20 cellular contexts compared by ENCODE assay signal in the genomic region with DNA sequence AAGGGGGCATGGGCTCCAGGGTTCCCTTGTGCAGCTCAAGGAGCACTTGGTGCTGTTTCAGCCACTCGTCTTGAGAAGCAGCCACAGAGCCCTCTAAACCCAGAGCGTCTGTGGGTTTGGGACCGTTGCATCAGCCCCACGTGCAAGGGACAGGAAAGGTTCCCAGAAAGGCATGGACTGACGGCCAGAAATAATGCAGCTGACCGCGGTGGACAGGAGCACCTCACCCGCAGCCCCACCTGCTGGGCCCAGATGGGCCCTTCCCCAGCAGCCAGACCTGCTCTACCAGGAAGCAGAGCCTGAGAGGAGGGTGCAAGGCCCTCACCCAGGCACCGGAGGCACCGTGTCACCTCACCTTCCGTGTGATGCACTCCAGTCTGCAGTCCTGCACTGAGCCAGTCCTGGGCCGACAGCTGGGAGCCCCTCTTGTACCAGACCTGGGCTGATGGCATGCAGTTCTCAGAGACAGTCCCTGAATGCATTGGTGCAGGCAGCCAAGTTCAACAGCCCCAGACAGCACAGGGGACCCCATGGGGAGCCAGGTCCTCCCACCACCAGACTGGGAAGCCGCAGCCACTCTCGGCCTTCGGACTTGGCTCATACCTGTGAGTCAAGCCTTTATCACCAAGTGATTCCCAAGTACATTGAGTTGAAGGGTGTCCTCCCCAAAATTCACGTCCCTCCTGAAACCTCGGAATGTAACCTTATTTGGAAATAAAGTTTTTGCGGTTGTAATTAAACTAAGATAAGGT. TPM values are rescaled to one million over a fixed set of nuclear protein-coding genes. Genes with fewer than 3 reads are reported as not detected.
DNase-seq lines count a peak whose midpoint lies in the region; ATAC-seq and TF ChIP-seq lines count a peak whose summit lies in the region.
"Had no signal": no experiment of that assay in that cellular context is flagged by ENCODE, and none has a peak within 500 bp of the region (broad histone marks: within the 10 kb centered on the region; RNA-seq: fewer than 3 reads in every experiment).

No MANE protein-coding gene starts in this region.

- H3F3A ChIP-seq in GM23338 (replicated peaks; ENCODE audit: low read depth): no peaks in the 10 kb centered on the region

- peak overlapping the region in 1 of 10 experiments; percentile 26; a peak in 1 of 20 replicates for H3K4me3 ChIP-seq in BLaER1 treated with 17β-estradiol and CSF1 and Interleukin-3, amounts not matched to agents 10 nM and 100 nM
- no peak overlapping the region for H3K4me3 ChIP-seq in GM23338
- no peak overlapping the region for H3K4me3 ChIP-seq in colonic mucosa
- H3K4me3 ChIP-seq in osteoblast (ENCODE audit: insufficient read depth, low read length): no peak overlapping the region
- no peak overlapping the region for H3K4me3 ChIP-seq in SJCRH30
- H3K4me3 ChIP-seq: PC-9, smooth muscle cell had no signal

- H3K36me3 ChIP-seq in BLaER1 treated with 17β-estradiol and CSF1 and Interleukin-3, amounts not matched to agents 10 nM and 100 nM: no peaks in the 10 kb centered on the region
- H3K36me3 ChIP-seq in GM23338 (ENCODE audit: insufficient read depth) (no peaks in the 10 kb centered on the region), colonic mucosa (no peaks in the 10 kb centered on the region), osteoblast (ENCODE audit: insufficient read depth, low read length) (no peaks in the 10 kb centered on the region), SJCRH30 (no peaks in the 10 kb centered on the region)

- no peaks in the 10 kb centered on the region for H3K27me3 ChIP-seq in BLaER1 treated with 17β-estradiol and CSF1 and Interleukin-3, amounts not matched to agents 10 nM and 100 nM
- H3K27me3 ChIP-seq in GM23338 (ENCODE audit: insufficient read depth) (no peaks in the 10 kb centered on the region), colonic mucosa (no peaks in the 10 kb centered on the region), osteoblast (ENCODE audit: insufficient read depth, low read length) (no peaks in the 10 kb centered on the region), SJCRH30 (no peaks in the 10 kb centered on the region; the same call in 1 of the 2 replicates)

- H3K4me1 ChIP-seq in BLaER1 treated with 17β-estradiol and CSF1 and Interleukin-3, amounts not matched to agents 10 nM and 100 nM: peaks cover 15 to 64% (median 54%) of the 10 kb centered on the region in 10 experiments
- H3K4me1 ChIP-seq in GM23338 (ENCODE audit: insufficient read depth) (no peaks in the 10 kb centered on the region; the same call in 1 of the 2 replicates), colonic mucosa (no peaks in the 10 kb centered on the region), osteoblast (ENCODE audit: insufficient read depth, low read length) (no peaks in the 10 kb centered on the region), SJCRH30 (peaks cover 9% of the 10 kb centered on the region)

- peaks cover 0 to 9% (median under 1%) of the 10 kb centered on the region in 11 experiments; a peak in 9 of 22 replicates for H3K9me3 ChIP-seq in BLaER1 treated with 17β-estradiol and CSF1 and Interleukin-3, amounts not matched to agents 10 nM and 100 nM (replicated peaks in 1 of 11)
- no peaks in the 10 kb centered on the region for H3K9me3 ChIP-seq in colonic mucosa
- no peaks in the 10 kb centered on the region for H3K9me3 ChIP-seq in osteoblast (ENCODE audit: low read depth, low read length)
- H3K9me3 ChIP-seq in SJCRH30 (replicated peaks): no peaks in the 10 kb centered on the region

- H2AFZ ChIP-seq in GM23338 (no peak overlapping the region), osteoblast (ENCODE audit: low read length) (no peak overlapping the region)
- H2AFZ ChIP-seq: PC-9 had no signal

- H3K4me2 ChIP-seq in BLaER1 treated with 17β-estradiol and CSF1 and Interleukin-3, amounts not matched to agents 10 nM and 100 nM: peak overlapping the region; percentile 72 to 94 (median 84)
- H3K4me2 ChIP-seq in GM23338: no peak overlapping the region
- no peak overlapping the region for H3K4me2 ChIP-seq in osteoblast (ENCODE audit: insufficient read depth, low read length)
- H3K4me2 ChIP-seq: PC-9, smooth muscle cell had no signal

- intact Hi-C loops in colonic mucosa (cut with DNase I): no loop called here

- H3K27ac ChIP-seq in BLaER1 treated with 17β-estradiol and CSF1 and Interleukin-3, amounts not matched to agents 10 nM and 100 nM: peak overlapping the region in 8 of 11 experiments; percentile 16 to 85 (median 60); a peak in 14 of 22 replicates
- no peak overlapping the region for H3K27ac ChIP-seq in GM23338 (ENCODE audit: low read depth)
- H3K27ac ChIP-seq in colonic mucosa: peak overlapping the region; percentile 16
- no peak overlapping the region for H3K27ac ChIP-seq in osteoblast (ENCODE audit: low read depth, low read length)
- H3K27ac ChIP-seq in SJCRH30: no peak overlapping the region
- H3K27ac ChIP-seq: PC-9, VCaP had no signal

- TF ChIP-seq CTCF in GM23338 (conservative IDR thresholded peaks at IDR 0.05; ENCODE audit: low read depth in 2 of 2) (no peak; a peak in 1 of 4 replicates), colonic mucosa (IDR thresholded peaks at IDR 0.05) (no peak), osteoblast (IDR thresholded peaks at IDR 0.05; ENCODE audit: extremely low read depth, low read depth, low read length) (no peak)

- peaks cover 28% of the 10 kb centered on the region for H3K4me1 Mint-ChIP-seq in GM23338

- peak overlapping the region in 5 of 11 experiments; percentile 7 to 75 (median 67); a peak in 7 of 22 replicates for H3K9ac ChIP-seq in BLaER1 treated with 17β-estradiol and CSF1 and Interleukin-3, amounts not matched to agents 10 nM and 100 nM
- H3K9ac ChIP-seq in colonic mucosa (ENCODE audit: low read depth in 2 of 2, low read length in 2 of 2): peak overlapping the region in 1 of 2 donors; percentile 28

- no peaks in the 10 kb centered on the region for H3K79me2 ChIP-seq in GM23338 (replicated peaks; ENCODE audit: insufficient read depth)
- no peaks in the 10 kb centered on the region for H3K79me2 ChIP-seq in osteoblast (ENCODE audit: insufficient read depth, low read length)

- H3K36me3 Mint-ChIP-seq in GM23338 (ENCODE audit: low read depth): no peaks in the 10 kb centered on the region
- no peaks in the 10 kb centered on the region for H3K36me3 Mint-ChIP-seq in activated naive CD4-positive, alpha-beta T cell treated with anti-CD3 and anti-CD28 coated beads, Interleukin-2, amount 50 U/mL, for 72 hours
- H3K36me3 Mint-ChIP-seq: IgD-negative memory B cell had no signal

- no peak overlapping the region for H3K4me3 Mint-ChIP-seq in GM23338

- H3K9me2 ChIP-seq in GM23338 (ENCODE audit: insufficient read depth): no peaks in the 10 kb centered on the region

- peak; percentile 14; the same call in 2 of the 3 replicates for ATAC-seq in GM23338
- ATAC-seq in GM21717 (IDR thresholded peaks at IDR 0.05; ENCODE audit: unreplicated experiment): no peak
- ATAC-seq in activated naive CD4-positive, alpha-beta T cell treated with anti-CD3 and anti-CD28 coated beads, Interleukin-2, amount 50 U/mL, for 72 hours: no peak
- ATAC-seq: SK-N-SH treated with all-trans-retinoic acid at 6 μM for 48 hours had no signal

- no peak overlapping the region for H3K27ac Mint-ChIP-seq in GM23338
- no peak overlapping the region for H3K27ac Mint-ChIP-seq in activated naive CD4-positive, alpha-beta T cell treated with anti-CD3 and anti-CD28 coated beads, Interleukin-2, amount 50 U/mL, for 72 hours
- H3K27ac Mint-ChIP-seq: IgD-negative memory B cell had no signal

- peaks cover 2% of the 10 kb centered on the region; the same call in 1 of the 3 replicates for H3K9me3 Mint-ChIP-seq in GM23338
- H3K9me3 Mint-ChIP-seq in activated naive CD4-positive, alpha-beta T cell treated with anti-CD3 and anti-CD28 coated beads, Interleukin-2, amount 50 U/mL, for 72 hours: no peaks in the 10 kb centered on the region
- H3K9me3 Mint-ChIP-seq: IgD-negative memory B cell had no signal

- DNase-seq in GM23338 (ENCODE audit: low spot score): no peak
- peak; percentile 59 for DNase-seq in colonic mucosa
- peak; percentile 14 for DNase-seq in osteoblast (ENCODE audit: insufficient read length, low spot score, missing footprints)
- no peak for DNase-seq in activated naive CD4-positive, alpha-beta T cell treated with anti-CD3 and anti-CD28 coated beads, Interleukin-2, amount 50 U/mL, for 72 hours (ENCODE audit: low spot score in 2 of 2)
- DNase-seq in NCI-H1436 (lab: John Stamatoyannopoulos, UW): no peak
- DNase-seq in SJCRH30: no peak
- DNase-seq: activated naive CD4-positive, alpha-beta T cell treated with anti-CD3 and anti-CD28 coated beads, Interleukin-2, amount 50 U/mL, for 16 hours; foreskin fibroblast; mesendoderm; NCI-H1417; occipital lobe; substantia nigra had no signal

- no peaks in the 10 kb centered on the region; a peak in 1 of 22 replicates for H4K20me1 ChIP-seq in BLaER1 treated with 17β-estradiol and CSF1 and Interleukin-3, amounts not matched to agents 10 nM and 100 nM
- H4K20me1 ChIP-seq in GM23338 (replicated peaks; ENCODE audit: insufficient read depth) (no peaks in the 10 kb centered on the region), osteoblast (ENCODE audit: insufficient read depth, low read length) (no peaks in the 10 kb centered on the region)

- peaks cover 4% of the 10 kb centered on the region for H3K27me3 Mint-ChIP-seq in GM23338 (ENCODE audit: insufficient read depth, low read depth, poor library complexity)

RNA-seq across cellular contexts. Expression of a gene that starts 4.8 kb away (rescaled TPM):
- 1.2 TPM in 1 of 2 replicates, not detected in the other for total RNA-seq in GM23338 (2014; rRNA removed; shearing (Covaris generic))
- polyA plus RNA-seq in GM23338 (2016; fragmentation: Nextera tagmentation; extraction: Ambion mirVana): 3.1 and 3.3 TPM in 2 replicates
- 1,000 to 10,000 TPM; 2,373 to 4,154 TPM for total RNA-seq in colonic mucosa
- not detected in 2 replicates for total RNA-seq in osteoblast
- total RNA-seq in activated naive CD4-positive, alpha-beta T cell treated with anti-CD3 and anti-CD28 coated beads, Interleukin-2, amount 50 U/mL, for 72 hours: not detected
- 48.5 and 52.7 TPM in 2 replicates for total RNA-seq in SJCRH30 (2014; rRNA removed; shearing (Covaris generic))
- total RNA-seq: NCI-H460, occipital lobe, PC-9, smooth muscle cell had no signal
- polyA plus RNA-seq: IgD-negative memory B cell had no signal

RNA-seq across cellular contexts. Expression of a gene that starts 30.8 kb away (rescaled TPM):
- total RNA-seq in GM23338 (2014; rRNA removed; shearing (Covaris generic)): not detected in 2 replicates
- not detected in 2 replicates for polyA plus RNA-seq in GM23338 (2016; fragmentation: Nextera tagmentation; extraction: Ambion mirVana)
- total RNA-seq in colonic mucosa (1 to 10 TPM; 2.3 to 2.5 TPM), osteoblast (not detected in 2 replicates)
- not detected for total RNA-seq in activated naive CD4-positive, alpha-beta T cell treated with anti-CD3 and anti-CD28 coated beads, Interleukin-2, amount 50 U/mL, for 72 hours
- not detected in 2 replicates for total RNA-seq in SJCRH30 (2014; rRNA removed; shearing (Covaris generic))
- total RNA-seq: NCI-H460, occipital lobe, smooth muscle cell had no signal
- polyA plus RNA-seq: IgD-negative memory B cell, smooth muscle cell had no signal

RNA-seq across cellular contexts. Expression of a gene that starts 46.3 kb away (rescaled TPM):
- total RNA-seq in GM23338 (2014; rRNA removed; shearing (Covaris generic)): not detected in 2 replicates
- polyA plus RNA-seq in GM23338 (2016; fragmentation: Nextera tagmentation; extraction: Ambion mirVana): not detected in 2 replicates
- total RNA-seq in colonic mucosa (100 to 1,000 TPM; 233 to 916 TPM), osteoblast (not detected in 2 replicates)
- total RNA-seq in activated naive CD4-positive, alpha-beta T cell treated with anti-CD3 and anti-CD28 coated beads, Interleukin-2, amount 50 U/mL, for 72 hours: not detected
- total RNA-seq in SJCRH30 (2014; rRNA removed; shearing (Covaris generic)): not detected in 2 replicates
- total RNA-seq: NCI-H460, occipital lobe had no signal
- polyA plus RNA-seq: IgD-negative memory B cell had no signal

Comparison
In these comparisons a context has a peak if more than half of its experiments do, and no peak if none do; other contexts are left out.
1. H3K27ac ChIP-seq: peak in BLaER1 treated with 17β-estradiol and CSF1 and Interleukin-3, amounts not matched to agents 10 nM and 100 nM (8 of 11) and colonic mucosa (single experiment); none in GM23338 (single experiment), osteoblast (single experiment) and SJCRH30 (single experiment).
2. H3K4me2 ChIP-seq: peak in BLaER1 treated with 17β-estradiol and CSF1 and Interleukin-3, amounts not matched to agents 10 nM and 100 nM (11 of 11); none in GM23338 (single experiment) and osteoblast (single experiment).
3. DNase-seq: peak in colonic mucosa (single experiment) and osteoblast (single experiment); none in GM23338 (single experiment), activated naive CD4-positive, alpha-beta T cell treated with anti-CD3 and anti-CD28 coated beads, Interleukin-2, amount 50 U/mL, for 72 hours (0 of 2), NCI-H1436 (single experiment) and SJCRH30 (0 of 2).
4. RNA of a gene that starts 4.8 kb away (total RNA-seq): 2,373 to 4,154 TPM in colonic mucosa; 48.5 to 52.7 TPM in SJCRH30, 1.2 TPM in GM23338, not detected in osteoblast and not detected in activated naive CD4-positive, alpha-beta T cell treated with anti-CD3 and anti-CD28 coated beads, Interleukin-2, amount 50 U/mL, for 72 hours; every median in the first group is over 10 times any median in the second.
5. RNA of a gene that starts 46.3 kb away (total RNA-seq): 233 to 916 TPM in colonic mucosa; not detected in GM23338, not detected in osteoblast, not detected in activated naive CD4-positive, alpha-beta T cell treated with anti-CD3 and anti-CD28 coated beads, Interleukin-2, amount 50 U/mL, for 72 hours and not detected in SJCRH30; every median in the first group is over 100 times any median in the second.